ENCODE assay signal across 24 cellular contexts in genomic region chr11:65745049-65745448, GRCh38. TPM values are rescaled to one million over a fixed set of nuclear protein-coding genes. Genes with fewer than 3 reads are reported as not detected.
"Had no signal": no experiment of that assay in that cellular context is flagged by ENCODE, and none has a peak within 500 bp of the region (broad histone marks: within the 10 kb centered on the region; RNA-seq: fewer than 3 reads in every experiment).

No MANE protein-coding gene starts in this region.

- H3K9me3 ChIP-seq: adrenal gland, body of pancreas, gastrocnemius medialis, left ventricle myocardium inferior, mucosa of descending colon, ovary, right lobe of liver, thoracic aorta, vagina had no signal

- DNase-seq: activated CD8-positive, alpha-beta memory T cell treated with anti-CD3 and anti-CD28 coated beads for 24 hours; activated effector memory CD4-positive, alpha-beta T cell treated with anti-CD3 and anti-CD28 coated beads, Interleukin-2, amount 50 U/mL, for 16 hours; aorta; cerebellar nuclear complex; dorsolateral prefrontal cortex; effector memory CD4-positive, alpha-beta T cell; left ventricle myocardium inferior; ovary; right lobe of liver had no signal

- H3K4me1 ChIP-seq: adrenal gland, gastrocnemius medialis, left ventricle myocardium inferior, right lobe of liver, vagina had no signal

- H3K4me2 ChIP-seq: hepatocyte had no signal

- H2AFZ ChIP-seq: hepatocyte had no signal

- H3K36me3 ChIP-seq: adrenal gland, gastrocnemius medialis, left ventricle myocardium inferior, ovary, right lobe of liver, thoracic aorta, vagina had no signal

- H3K27ac ChIP-seq: adrenal gland, body of pancreas, coronary artery, dorsolateral prefrontal cortex, gastrocnemius medialis, hepatocyte, left ventricle myocardium inferior, ovary, right lobe of liver, thoracic aorta, vagina, VCaP had no signal

- H3K79me2 ChIP-seq: hepatocyte had no signal

- H3K27me3 ChIP-seq: adrenal gland, body of pancreas, dorsolateral prefrontal cortex, ovary, right lobe of liver, vagina had no signal

- H3K4me3 ChIP-seq: adrenal gland, body of pancreas, coronary artery, dorsolateral prefrontal cortex, gastrocnemius medialis, hepatocyte, left ventricle myocardium inferior, lung, mucosa of descending colon, ovary, right lobe of liver, thoracic aorta, vagina had no signal

RNA-seq across cellular contexts. Expression of gene OVOL1, which starts 41.8 kb away (rescaled TPM):
- total RNA-seq: activated naive CD4-positive, alpha-beta T cell treated with anti-CD3 and anti-CD28 coated beads for 36 hours; adrenal gland; aorta; left ventricle myocardium inferior; mesenteric fat pad; myocyte; natural killer cell treated with Interleukin-12 subunit alpha and Interleukin-12 subunit beta and Interleukin-15 and Interleukin-18, amount 100 ng/mL, for 72 hours; right lobe of liver; skeletal muscle tissue had no signal
- polyA plus RNA-seq: ovary had no signal
